Comparison of ENCODE assay signal across 28 cellular contexts in the genomic region with DNA sequence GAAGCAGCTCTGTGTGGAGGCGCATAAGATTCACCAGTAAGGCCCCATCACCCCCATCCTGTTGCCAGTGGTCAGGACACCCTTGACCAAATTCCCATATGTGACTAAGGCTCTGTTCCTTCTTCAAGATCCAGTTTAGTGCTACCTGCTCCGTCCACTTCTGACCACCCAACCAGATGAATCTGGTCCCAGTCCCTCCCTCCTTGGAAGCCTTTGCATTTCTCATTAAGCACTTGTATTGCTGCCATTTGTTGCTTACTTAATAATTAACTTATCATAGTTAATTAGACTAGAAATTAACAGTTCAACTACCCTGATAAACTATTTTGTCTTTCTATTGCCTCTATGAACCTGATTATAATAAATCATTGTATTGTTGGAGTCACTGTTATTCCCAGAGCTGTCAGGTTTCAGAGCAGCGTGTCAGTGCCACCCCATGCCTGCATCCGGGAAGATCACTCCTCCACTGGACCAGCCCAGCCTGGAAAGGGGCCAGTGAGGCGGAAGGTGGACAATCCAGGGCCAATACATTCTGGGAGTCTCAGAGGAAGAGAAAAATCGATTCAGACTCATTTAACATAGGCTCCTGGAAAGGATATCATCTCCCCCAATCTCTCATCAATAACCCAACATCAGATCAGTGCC. TPM values are rescaled to one million over a fixed set of nuclear protein-coding genes. Genes with fewer than 3 reads are reported as not detected.
"Had no signal": no experiment of that assay in that cellular context is flagged by ENCODE, and none has a peak within 500 bp of the region (broad histone marks: within the 10 kb centered on the region; RNA-seq: fewer than 3 reads in every experiment).

No MANE protein-coding gene starts in this region.

- FAIRE-seq: bronchial epithelial cell, RCC 7860 had no signal

- H3K4me3 ChIP-seq: ascending aorta, body of pancreas, SJSA1 had no signal

- H3K9me3 Mint-ChIP-seq: activated naive CD4-positive, alpha-beta T cell treated with anti-CD3 and anti-CD28 coated beads, Interleukin-2, amount 50 U/mL, for 24 hours; T-helper 2 cell treated with Interferon-gamma antibody and Interleukin-4, amounts not matched to agents 5 μg/mL and 100 μg/mL, for 36 hours had no signal

- H3K27ac ChIP-seq: ascending aorta, body of pancreas, SJSA1 had no signal

- H3K27me3 Mint-ChIP-seq: activated naive CD4-positive, alpha-beta T cell treated with anti-CD3 and anti-CD28 coated beads, Interleukin-2, amount 50 U/mL, for 24 hours had no signal

- H3K4me1 ChIP-seq: ascending aorta, body of pancreas, SJSA1 had no signal

- H3K27me3 ChIP-seq: ascending aorta, body of pancreas had no signal

- H3K4me3 Mint-ChIP-seq: activated CD8-positive, alpha-beta T cell treated with anti-CD3 and anti-CD28 coated beads, Interleukin-2, amount 10 ng/mL, durations not matched to agents 7 days and 5 days; activated naive CD4-positive, alpha-beta T cell treated with anti-CD3 and anti-CD28 coated beads, Interleukin-2, amount 50 U/mL, for 24 hours; T-helper 2 cell treated with Interferon-gamma antibody and Interleukin-4, amounts not matched to agents 5 μg/mL and 100 μg/mL, for 36 hours had no signal

- DNase-seq: activated CD4-positive, alpha-beta T cell treated with anti-CD3 and anti-CD28 coated beads for 4 hours; activated CD8-positive, alpha-beta memory T cell treated with anti-CD3 and anti-CD28 coated beads, Interleukin-2, amount 50 U/mL, for 48 hours; activated CD8-positive, alpha-beta T cell treated with anti-CD3 and anti-CD28 coated beads, Interleukin-2, amount 10 ng/mL, durations not matched to agents 7 days and 5 days; activated effector memory CD4-positive, alpha-beta T cell treated with Interleukin-2 at 50 U/mL for 16 hours; activated naive CD4-positive, alpha-beta T cell; activated T-cell treated with anti-CD3 and anti-CD28 coated beads, Interleukin-2, amount 50 U/mL, for 1 hour; body of pancreas; KBM-7; NCI-H1048; NCI-H146; NCI-H187 treated with DMSO at 0.1 percent for 48 hours; NCI-H2081 treated with DMSO at 0.1 percent for 48 hours; NCI-H446; NCI-H524; PC-3; SHP77; SW 1271 had no signal

- H3K27ac Mint-ChIP-seq: activated CD8-positive, alpha-beta T cell treated with anti-CD3 and anti-CD28 coated beads, Interleukin-2, amount 10 ng/mL, durations not matched to agents 7 days and 5 days; activated naive CD4-positive, alpha-beta T cell treated with anti-CD3 and anti-CD28 coated beads, Interleukin-2, amount 50 U/mL, for 24 hours; T-helper 2 cell treated with Interferon-gamma antibody and Interleukin-4, amounts not matched to agents 5 μg/mL and 100 μg/mL, for 36 hours had no signal

- H3K4me1 Mint-ChIP-seq: activated naive CD4-positive, alpha-beta T cell treated with anti-CD3 and anti-CD28 coated beads, Interleukin-2, amount 50 U/mL, for 24 hours had no signal

- H3K36me3 ChIP-seq: ascending aorta, SJSA1 had no signal

- ATAC-seq: activated CD4-positive, CD25-positive, alpha-beta regulatory T cell treated with anti-CD3 and anti-CD28 coated beads, Interleukin-2, amount 50 U/mL, for 24 hours; activated CD8-positive, alpha-beta T cell treated with anti-CD3 and anti-CD28 coated beads, Interleukin-2, amount 10 ng/mL, durations not matched to agents 7 days and 5 days; body of pancreas; PC-3; SK-N-SH treated with all-trans-retinoic acid at 6 μM for 48 hours had no signal

- H3K9me3 ChIP-seq: ascending aorta, body of pancreas, SJSA1 had no signal

RNA-seq across cellular contexts. Expression of gene NAT8, which starts 9.5 kb away (rescaled TPM):
- total RNA-seq: activated CD8-positive, alpha-beta T cell treated with anti-CD3 and anti-CD28 coated beads, Interleukin-2, amount 10 ng/mL, durations not matched to agents 7 days and 5 days; ascending aorta; body of pancreas; bronchial epithelial cell; LHCN-M2; M059J; PC-3; SJSA1; T-helper 1 cell treated with Interleukin-12 subunit alpha and Interleukin-12 subunit beta and Interleukin-4 antibody, amounts not matched to agents 30 ng/mL and 1 ng/mL, for 36 hours had no signal
